8 cellular contexts compared by ENCODE assay signal in the genomic region with DNA sequence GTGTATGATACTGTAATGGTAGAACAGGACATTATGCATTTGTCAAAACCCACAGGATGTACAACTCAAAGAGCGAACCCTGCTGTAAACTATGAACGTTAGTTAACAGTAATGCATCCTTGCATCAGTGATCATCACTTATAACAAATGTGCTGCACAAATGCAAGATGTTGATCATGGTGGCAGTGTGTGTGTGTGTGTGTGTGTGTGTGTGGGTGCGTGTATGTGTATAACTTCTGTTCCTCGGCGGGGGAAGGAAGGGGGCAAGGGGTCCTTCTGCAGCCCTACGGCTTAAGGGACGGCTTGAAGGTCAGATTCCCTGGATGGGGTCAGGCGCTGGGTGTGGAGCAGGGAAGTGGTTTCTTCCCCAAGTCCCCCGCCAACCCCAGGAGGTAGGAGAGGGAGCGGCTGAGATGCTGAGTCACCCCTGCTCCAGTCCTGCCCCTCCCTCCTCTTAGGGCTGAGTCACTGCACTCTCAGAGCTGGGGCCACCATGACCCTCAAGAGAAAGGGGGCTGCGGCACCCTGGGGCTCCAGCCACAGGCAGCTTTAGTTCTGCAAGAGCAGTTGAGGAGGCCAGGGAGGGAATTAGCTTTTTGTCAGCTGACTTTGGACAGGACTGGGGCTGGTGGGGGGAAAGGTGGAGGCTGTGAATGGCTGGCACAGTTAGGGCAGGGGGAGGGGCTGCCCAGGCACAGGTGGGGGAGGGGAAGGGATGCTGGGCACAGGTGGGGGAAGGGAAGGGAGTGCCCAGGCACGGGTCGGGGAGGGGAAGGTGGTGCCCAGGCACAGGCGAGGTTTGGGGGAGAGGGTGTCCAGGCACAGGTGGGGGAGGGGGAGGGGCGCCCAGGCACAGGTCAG. TPM values are rescaled to one million over a fixed set of nuclear protein-coding genes. Genes with fewer than 3 reads are reported as not detected.
DNase-seq lines count a peak whose midpoint lies in the region.

No MANE protein-coding gene starts in this region.

- no peaks in the 10 kb centered on the region for H3K9me3 ChIP-seq in SJSA1 (replicated peaks)
- no peaks in the 10 kb centered on the region for H3K9me3 ChIP-seq in iPS-18a (ENCODE audit: control insufficient read depth, low read depth, low read length)

- WGBS in adipose tissue, 3 donors: 18 to 34% (median 22%) methylated on average over 11 to 15 of the region's 15 CpGs

- H3K27ac ChIP-seq in SJSA1 (peak overlapping the region; percentile 54), adipose tissue (ENCODE audit: low read depth, low read length) (peak overlapping the region; percentile 49), iPS-18a (ENCODE audit: low read length) (peak overlapping the region; percentile 37)

- DNase-seq in NK-92 treated with Interleukin-12 subunit alpha and Interleukin-12 subunit beta, amount 100 ng/mL, for 24 hours (lab: John Stamatoyannopoulos, UW): peak; percentile 89
- no peak for DNase-seq in NK-92 (lab: John Stamatoyannopoulos, UW; ENCODE audit: unreplicated experiment)
- peak; percentile 88 to 92 for DNase-seq in SJSA1 (ENCODE audit: low read depth in 1 of 2, low spot score in 2 of 2)
- DNase-seq in stimulated activated CD4-positive, alpha-beta T cell treated with anti-CD3 and anti-CD28 coated beads, Interleukin-1b, Interleukin-23, amount 100 ng/mL, for 4 hours (ENCODE audit: low read depth in 2 of 2): peak; percentile 28 to 41
- no peak for DNase-seq in NCI-H2171 (lab: John Stamatoyannopoulos, UW)
- no peak for DNase-seq in GM19238 (ENCODE audit: insufficient read length, low spot score)

- H3K36me3 ChIP-seq in SJSA1 (no peaks in the 10 kb centered on the region), iPS-18a (ENCODE audit: control insufficient read depth, low read depth, low read length) (no peaks in the 10 kb centered on the region)

- H3K4me3 ChIP-seq in SJSA1: no peak overlapping the region
- H3K4me3 ChIP-seq in iPS-18a (ENCODE audit: low read length): no peak overlapping the region

- peaks cover 20% of the 10 kb centered on the region for H3K4me1 ChIP-seq in SJSA1 (replicated peaks)
- peaks cover 10% of the 10 kb centered on the region for H3K4me1 ChIP-seq in iPS-18a (ENCODE audit: control insufficient read depth, low read depth, low read length)

- H3K9ac ChIP-seq in iPS-18a (ENCODE audit: low read length): no peak overlapping the region

- H3K27me3 ChIP-seq in SJSA1 (replicated peaks) (no peaks in the 10 kb centered on the region), iPS-18a (ENCODE audit: control insufficient read depth, insufficient read depth, low read length) (no peaks in the 10 kb centered on the region)

RNA-seq across cellular contexts. Expression of gene CTSD, which starts 8.8 kb away (rescaled TPM):
- total RNA-seq in SJSA1 (2014; rRNA removed; shearing (Covaris generic)): 245 and 253 TPM in 2 replicates
- polyA plus RNA-seq in adipose tissue: 100 to 1,000 TPM; 296 to 496 (median 355) TPM

RNA-seq across cellular contexts. Expression of gene IFITM10, which starts 22.1 kb away (rescaled TPM):
- 0.05 TPM in 1 of 2 replicates, not detected in the other for total RNA-seq in SJSA1 (2014; rRNA removed; shearing (Covaris generic))
- polyA plus RNA-seq in adipose tissue: 1 to 10 TPM in 1 of 3 donors, under 1 TPM in 1, not detected in 1; 0.16 to 1.3 TPM

Comparison
In these comparisons a context has a peak if more than half of its experiments do, and no peak if none do; other contexts are left out.
1. DNase-seq: peak in NK-92 treated with Interleukin-12 subunit alpha and Interleukin-12 subunit beta, amount 100 ng/mL, for 24 hours (single experiment), SJSA1 (2 of 2) and stimulated activated CD4-positive, alpha-beta T cell treated with anti-CD3 and anti-CD28 coated beads, Interleukin-1b, Interleukin-23, amount 100 ng/mL, for 4 hours (2 of 2); none in NK-92 (single experiment), NCI-H2171 (single experiment) and GM19238 (single experiment).
2. Peak in every context shown above with its lines, with median percentiles within 50 percentile points of each other: H3K27ac ChIP-seq.